ENCODE assay signal across 7 cellular contexts in genomic region chr21:42973309-42973990, GRCh38. TPM values are rescaled to one million over a fixed set of nuclear protein-coding genes. Genes with fewer than 3 reads are reported as not detected.
DNase-seq lines count a peak whose midpoint lies in the region; ATAC-seq and TF ChIP-seq lines count a peak whose summit lies in the region.

No MANE protein-coding gene starts in this region.

- RAD21 ChIA-PET in HCT116 (lab: Charles Lee; ENCODE audit: low non-redundant PET in 1 of 2, low total read pairs in 2 of 2, uncharacterized antibody in 2 of 2, unreplicated experiment in 2 of 2), result interaction anchor here in 1 of 2 experiments (0.6 kb wide), 1 partner anchor 50 kb away, joined by 4 read pairs; no protein-coding TSS in a partner anchor

- H4K20me1 ChIP-seq in HCT116 (ENCODE audit: insufficient read depth), result no peaks in the 10 kb centered on the region

- CTCF ChIA-PET in HCT116 (lab: Charles Lee), result no interaction called here

- peak overlapping the region; percentile 95 for H3K4me2 ChIP-seq in HCT116 (ENCODE audit: low read length)

- intact Hi-C loops in HCT116 (cut with micrococcal nuclease), result no loop called here
- intact Hi-C loops in spleen (cut with DNase I; ENCODE audit: low total_unique reads), result no loop called here

- H3K4me3 ChIP-seq in HCT116 (replicated peaks in 1 of 2; ENCODE audit: low read depth in 1 of 2, low read length in 2 of 2) (peak overlapping the region; percentile 55 to 63), WERI-Rb-1 (ENCODE audit: low read depth, low read length) (peak overlapping the region; percentile 48), right atrium auricular region (peak overlapping the region; percentile 80 to 84), spleen (peak overlapping the region; percentile 25 to 91 (median 46))

- POLR2A ChIA-PET in HCT116 (lab: Charles Lee), result interaction anchor here (0.9 to 1.3 kb wide), 4 partner anchors 10 to 81 kb away, joined by 3 to 7 read pairs (median 4); partner anchors contain the start of gene NDUFV3

- TF ChIP-seq CTCF in HCT116 (IDR thresholded peaks at IDR 0.05 in 2 of 3, conservative IDR thresholded peaks at IDR 0.05 in 1 of 3; ENCODE audit: borderline replicate concordance in 1 of 3, insufficient read depth in 1 of 3, low read depth in 2 of 3, low read length in 2 of 3) (no peak), WERI-Rb-1 (IDR thresholded peaks at IDR 0.05; ENCODE audit: low read depth, low read length) (no peak), right atrium auricular region (IDR thresholded peaks at IDR 0.05) (no peak), spleen (IDR thresholded peaks at IDR 0.05 in 8 of 11, conservative IDR thresholded peaks at IDR 0.05 in 3 of 11) (peak in 4 of 11 experiments; percentile 4 to 43 (median 14))

- TF ChIP-seq RAD21 in HCT116 (IDR thresholded peaks at IDR 0.05; ENCODE audit: low read depth), result no peak

- DNase-seq in HCT116 (ENCODE audit: low read depth, low spot score) (no peak), WERI-Rb-1 (no peak), right atrium auricular region (ENCODE audit: low spot score) (peak; percentile 63), spleen (peak; percentile 88)

- H2AFZ ChIP-seq in HCT116 (ENCODE audit: low read depth, low read length, poor library complexity, severe bottlenecking), result no peak overlapping the region

- peak overlapping the region; percentile 79 for H3K27ac ChIP-seq in HCT116 (ENCODE audit: low read depth, low read length)
- H3K27ac ChIP-seq in WERI-Rb-1, result peak overlapping the region; percentile 94
- H3K27ac ChIP-seq in right atrium auricular region, result peak overlapping the region; percentile 82 to 87
- peak overlapping the region; percentile 86 to 100 (median 98) for H3K27ac ChIP-seq in spleen

- H3K9me2 ChIP-seq in HCT116 (ENCODE audit: insufficient read depth), result no peaks in the 10 kb centered on the region

- H3K4me1 ChIP-seq in HCT116 (ENCODE audit: control insufficient read depth in 1 of 2, insufficient read depth in 2 of 2, low read length in 2 of 2), result peaks cover 10 to 22% of the 10 kb centered on the region in 2 experiments; a peak in 3 of 4 replicates
- H3K4me1 ChIP-seq in right atrium auricular region, result peaks cover 0 to 17% of the 10 kb centered on the region in 2 donors
- peaks cover 5 to 39% (median 25%) of the 10 kb centered on the region in 6 donors for H3K4me1 ChIP-seq in spleen

- TSS peak; percentile 94 for BruUV-seq in HCT116 (replicated peaks; lab: Mats Ljungman, UMichigan)

- 67 to 78% (median 70%) methylated on average over 11 to 19 of the region's 19 CpGs for WGBS in spleen, 5 donors

- H3K79me2 ChIP-seq in HCT116 (ENCODE audit: insufficient read depth, low read length), result peaks cover 21% of the 10 kb centered on the region

- ATAC-seq in HCT116 (peak; percentile 46), HG03135 (IDR thresholded peaks at IDR 0.05; ENCODE audit: unreplicated experiment) (no peak), GM21360 (IDR thresholded peaks at IDR 0.05; ENCODE audit: unreplicated experiment) (no peak), HG02870 (IDR thresholded peaks at IDR 0.05; ENCODE audit: unreplicated experiment) (no peak)

- no peak for TF ChIP-seq POLR2A in HCT116 (IDR thresholded peaks at IDR 0.05; ENCODE audit: borderline replicate concordance, extremely low read depth, insufficient read depth, insufficient read length)
- TF ChIP-seq POLR2A in spleen (IDR thresholded peaks at IDR 0.05), result no peak

- H3K9me3 ChIP-seq in HCT116 (ENCODE audit: control insufficient read depth in 1 of 2, insufficient read depth in 1 of 2, low read depth in 1 of 2, low read length in 2 of 2), result no peaks in the 10 kb centered on the region
- H3K9me3 ChIP-seq in WERI-Rb-1 (ENCODE audit: severe bottlenecking), result no peaks in the 10 kb centered on the region
- no peaks in the 10 kb centered on the region for H3K9me3 ChIP-seq in right atrium auricular region
- no peaks in the 10 kb centered on the region for H3K9me3 ChIP-seq in spleen

- H3K36me3 ChIP-seq in HCT116 (ENCODE audit: control insufficient read depth in 1 of 2, insufficient read depth in 2 of 2, low read length in 2 of 2), result no peaks in the 10 kb centered on the region
- H3K36me3 ChIP-seq in WERI-Rb-1, result peaks cover 17% of the 10 kb centered on the region
- no peaks in the 10 kb centered on the region for H3K36me3 ChIP-seq in right atrium auricular region
- H3K36me3 ChIP-seq in spleen, result peaks cover 0 to under 1% (median 0%) of the 10 kb centered on the region in 6 donors

- H3K27me3 ChIP-seq in HCT116 (ENCODE audit: insufficient read depth, low read length) (no peaks in the 10 kb centered on the region), WERI-Rb-1 (ENCODE audit: insufficient read depth, low read depth, severe bottlenecking) (no peaks in the 10 kb centered on the region), right atrium auricular region (no peaks in the 10 kb centered on the region), spleen (replicated peaks in 1 of 7) (no peaks in the 10 kb centered on the region)

- peak overlapping the region; percentile 78 for H3K9ac ChIP-seq in HCT116 (ENCODE audit: low read length)

TF ChIP-seq in HCT116, 20 proteins besides CTCF, POLR2A, EP300 and RAD21:
- TF ChIP-seq, protein P1, sequence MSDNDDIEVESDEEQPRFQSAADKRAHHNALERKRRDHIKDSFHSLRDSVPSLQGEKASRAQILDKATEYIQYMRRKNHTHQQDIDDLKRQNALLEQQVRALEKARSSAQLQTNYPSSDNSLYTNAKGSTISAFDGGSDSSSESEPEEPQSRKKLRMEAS (IDR thresholded peaks at IDR 0.05), result no peak
- TF ChIP-seq ZFX (IDR thresholded peaks at IDR 0.05), result peak; percentile 27; the same call in 1 of the 2 replicates

RNA-seq across cellular contexts. Expression of gene PKNOX1, which starts 0.9 kb away (rescaled TPM):
- total RNA-seq in HCT116 (2021; ENCODE audit: unreplicated experiment) (12.7 TPM), right atrium auricular region (10 to 100 TPM in 1 of 2 donors, 1 to 10 TPM in 1; 7.5 to 10.1 TPM), spleen (10 to 100 TPM; 11.1 to 21.2 (median 17.3) TPM)
- 13.5 and 14.2 TPM in 2 replicates for polyA plus RNA-seq in HCT116 (2012)
- 10 to 100 TPM in 1 of 3 donors, 1 to 10 TPM in 2; 7.3 to 10.1 (median 8.7) TPM for polyA plus RNA-seq in spleen

RNA-seq across cellular contexts. Expression of gene ERVH48-1, which starts 48.0 kb away (rescaled TPM):
- not detected for total RNA-seq in HCT116 (2021; ENCODE audit: unreplicated experiment)
- 0.10 TPM in 1 of 2 replicates, not detected in the other for polyA plus RNA-seq in HCT116 (2012)
- total RNA-seq in right atrium auricular region, result not detected
- total RNA-seq in spleen, result not detected
- polyA plus RNA-seq in spleen, result under 1 TPM in 1 of 3 donors, not detected in 2; 0.05 TPM

Comparison
In these comparisons a context has a peak if more than half of its experiments do, and no peak if none do; other contexts are left out.
1. DNase-seq: peak in right atrium auricular region (single experiment) and spleen (single experiment); none in HCT116 (single experiment) and WERI-Rb-1 (single experiment).
2. Peak in every context shown above with its lines, with median percentiles within 50 percentile points of each other: H3K27ac ChIP-seq and H3K4me3 ChIP-seq.